In the genomic region with DNA sequence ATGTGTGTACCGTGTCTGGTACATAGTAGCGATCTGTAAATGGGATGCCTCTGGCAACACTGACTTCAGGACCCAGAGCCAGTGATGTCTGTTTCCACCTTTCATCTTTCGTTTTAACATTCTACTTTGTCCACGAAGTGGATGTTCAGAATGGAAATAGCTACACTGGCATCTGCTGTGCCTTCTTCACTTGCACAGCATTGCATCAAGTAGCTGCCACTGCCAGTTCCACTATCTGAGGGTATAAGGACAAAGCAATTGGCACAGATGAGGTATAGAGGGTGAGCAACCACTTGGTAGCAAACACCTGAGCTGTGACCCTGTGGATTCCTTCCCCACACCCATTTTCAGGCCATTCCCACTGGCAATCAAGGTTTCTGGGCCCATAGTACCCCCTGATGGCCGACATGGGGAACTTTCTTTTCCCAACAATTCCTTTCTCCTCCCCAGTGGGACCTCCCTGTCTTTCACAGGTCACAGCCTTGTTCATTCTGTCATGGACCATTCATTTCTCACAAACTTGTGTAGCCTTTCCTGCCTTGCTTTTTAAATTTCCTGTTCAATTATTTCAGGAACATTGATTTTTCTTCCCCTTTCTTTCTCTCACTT, we compare ENCODE assay signal across 9 cellular contexts. TPM values are rescaled to one million over a fixed set of nuclear protein-coding genes. Genes with fewer than 3 reads are reported as not detected.
DNase-seq lines count a peak whose midpoint lies in the region; ATAC-seq and TF ChIP-seq lines count a peak whose summit lies in the region.
"Had no signal": no experiment of that assay in that cellular context is flagged by ENCODE, and none has a peak within 500 bp of the region (broad histone marks: within the 10 kb centered on the region; RNA-seq: fewer than 3 reads in every experiment).

No MANE protein-coding gene starts in this region.

- H3K4me3 ChIP-seq in BE2C (ENCODE audit: low read depth, low read length) (no peak overlapping the region), KMS-11 (IDR thresholded peaks at IDR 0.05; ENCODE audit: insufficient read depth, low read depth, low read length) (no peak overlapping the region), choroid plexus epithelial cell (ENCODE audit: low read depth, low read length) (no peak overlapping the region)

- no peak overlapping the region for H3K27ac Mint-ChIP-seq in T-helper 17 cell
- H3K27ac Mint-ChIP-seq in activated CD4-positive, alpha-beta T cell treated with anti-CD3 and anti-CD28 coated beads, Interleukin-2, amount 10 ng/mL, durations not matched to agents 7 days and 5 days = no peak overlapping the region
- H3K27ac Mint-ChIP-seq: naive B cell had no signal

- H3K4me1 ChIP-seq in BE2C = no peaks in the 10 kb centered on the region
- peaks cover 3% of the 10 kb centered on the region for H3K4me1 ChIP-seq in KMS-11 (ENCODE audit: low read depth, poor library complexity, severe bottlenecking)

- peaks cover 48% of the 10 kb centered on the region for H3K27me3 Mint-ChIP-seq in T-helper 17 cell
- peaks cover 48% of the 10 kb centered on the region for H3K27me3 Mint-ChIP-seq in activated CD4-positive, alpha-beta T cell treated with anti-CD3 and anti-CD28 coated beads, Interleukin-2, amount 10 ng/mL, durations not matched to agents 7 days and 5 days

- H3K4me1 Mint-ChIP-seq in T-helper 17 cell = peaks cover 2% of the 10 kb centered on the region
- H3K4me1 Mint-ChIP-seq in activated CD4-positive, alpha-beta T cell treated with anti-CD3 and anti-CD28 coated beads, Interleukin-2, amount 10 ng/mL, durations not matched to agents 7 days and 5 days = no peaks in the 10 kb centered on the region

- no peaks in the 10 kb centered on the region for H3K9me3 Mint-ChIP-seq in activated CD4-positive, alpha-beta T cell treated with anti-CD3 and anti-CD28 coated beads, Interleukin-2, amount 10 ng/mL, durations not matched to agents 7 days and 5 days
- H3K9me3 Mint-ChIP-seq: naive B cell had no signal

- peaks cover 57% of the 10 kb centered on the region for H3K27me3 ChIP-seq in BE2C
- peaks cover 9% of the 10 kb centered on the region; the same call in 1 of the 2 replicates for H3K27me3 ChIP-seq in KMS-11 (ENCODE audit: insufficient read depth, low read depth)

- H3K4me2 ChIP-seq in KMS-11 = no peak overlapping the region

- no peak overlapping the region for H2AFZ ChIP-seq in KMS-11 (ENCODE audit: low read depth)

- TF ChIP-seq CTCF in BE2C (IDR thresholded peaks at IDR 0.05; ENCODE audit: low read depth, low read length) (peak; percentile 59), KMS-11 (conservative IDR thresholded peaks at IDR 0.05; ENCODE audit: low read depth, low read length) (peak; percentile 62), choroid plexus epithelial cell (conservative IDR thresholded peaks at IDR 0.05; ENCODE audit: low read depth, low read length) (peak; percentile 89)

- no peaks in the 10 kb centered on the region for H4K20me1 ChIP-seq in KMS-11 (ENCODE audit: insufficient read depth)

- H3K36me3 Mint-ChIP-seq in T-helper 17 cell (ENCODE audit: low read depth) = peaks cover 6% of the 10 kb centered on the region
- H3K36me3 Mint-ChIP-seq in activated CD4-positive, alpha-beta T cell treated with anti-CD3 and anti-CD28 coated beads, Interleukin-2, amount 10 ng/mL, durations not matched to agents 7 days and 5 days (ENCODE audit: low read depth) = no peaks in the 10 kb centered on the region
- H3K36me3 Mint-ChIP-seq: naive B cell had no signal

- no peak overlapping the region for H3K9ac ChIP-seq in KMS-11

- H3K27ac ChIP-seq in KMS-11 = no peak overlapping the region

- no peak overlapping the region for H3K4me3 Mint-ChIP-seq in T-helper 17 cell
- H3K4me3 Mint-ChIP-seq in activated CD4-positive, alpha-beta T cell treated with anti-CD3 and anti-CD28 coated beads, Interleukin-2, amount 10 ng/mL, durations not matched to agents 7 days and 5 days = no peak overlapping the region
- H3K4me3 Mint-ChIP-seq: naive B cell had no signal

- no peak for ATAC-seq in GM18498 (IDR thresholded peaks at IDR 0.05; ENCODE audit: unreplicated experiment)
- no peak for ATAC-seq in GM19467 (IDR thresholded peaks at IDR 0.05; ENCODE audit: unreplicated experiment)
- no peak for ATAC-seq in T-helper 17 cell

- peak; percentile 12 for DNase-seq in BE2C
- peak; percentile 54 for DNase-seq in choroid plexus epithelial cell (ENCODE audit: low read depth)
- DNase-seq in medulla oblongata (ENCODE audit: extremely low spot score) = peak; percentile 21
- no peak for DNase-seq in T-helper 17 cell
- no peak for DNase-seq in activated CD4-positive, alpha-beta T cell treated with anti-CD3 and anti-CD28 coated beads, Interleukin-2, amount 10 ng/mL, durations not matched to agents 7 days and 5 days
- DNase-seq: naive B cell had no signal

- H3K36me3 ChIP-seq in BE2C (no peaks in the 10 kb centered on the region), KMS-11 (ENCODE audit: insufficient read depth) (no peaks in the 10 kb centered on the region)

- CTCF ChIA-PET in activated CD4-positive, alpha-beta T cell treated with anti-CD3 and anti-CD28 coated beads, Interleukin-2, amount 10 ng/mL, durations not matched to agents 7 days and 5 days (lab: Charles Lee) = no interaction called here

- POLR2A ChIA-PET in activated CD4-positive, alpha-beta T cell treated with anti-CD3 and anti-CD28 coated beads, Interleukin-2, amount 10 ng/mL, durations not matched to agents 7 days and 5 days (lab: Charles Lee) = no interaction called here

- H3K79me2 ChIP-seq in KMS-11 (ENCODE audit: insufficient read depth, low read depth) = no peaks in the 10 kb centered on the region

- H3K9me3 ChIP-seq in BE2C (no peaks in the 10 kb centered on the region), T-helper 17 cell (ENCODE audit: control insufficient read depth, low read length, poor library complexity, severe bottlenecking) (no peaks in the 10 kb centered on the region)

RNA-seq across cellular contexts. Expression of gene ITGA8, which starts 4.0 kb away (rescaled TPM):
- polyA plus RNA-seq in BE2C (2012; ENCODE audit: insufficient read depth, insufficient read length, low read depth) = not detected
- not detected for total RNA-seq in T-helper 17 cell
- total RNA-seq in activated CD4-positive, alpha-beta T cell treated with anti-CD3 and anti-CD28 coated beads, Interleukin-2, amount 10 ng/mL, durations not matched to agents 7 days and 5 days = not detected

Comparison
In these comparisons a context has a peak if more than half of its experiments do, and no peak if none do; other contexts are left out.
1. DNase-seq: peak in BE2C (single experiment), choroid plexus epithelial cell (single experiment) and medulla oblongata (single experiment); none in T-helper 17 cell (0 of 3) and activated CD4-positive, alpha-beta T cell treated with anti-CD3 and anti-CD28 coated beads, Interleukin-2, amount 10 ng/mL, durations not matched to agents 7 days and 5 days (single experiment).
2. Peak in every context shown above with its lines, with median percentiles within 50 percentile points of each other: CTCF ChIP-seq.